Comparison of ENCODE assay signal across 8 cellular contexts in the genomic region with DNA sequence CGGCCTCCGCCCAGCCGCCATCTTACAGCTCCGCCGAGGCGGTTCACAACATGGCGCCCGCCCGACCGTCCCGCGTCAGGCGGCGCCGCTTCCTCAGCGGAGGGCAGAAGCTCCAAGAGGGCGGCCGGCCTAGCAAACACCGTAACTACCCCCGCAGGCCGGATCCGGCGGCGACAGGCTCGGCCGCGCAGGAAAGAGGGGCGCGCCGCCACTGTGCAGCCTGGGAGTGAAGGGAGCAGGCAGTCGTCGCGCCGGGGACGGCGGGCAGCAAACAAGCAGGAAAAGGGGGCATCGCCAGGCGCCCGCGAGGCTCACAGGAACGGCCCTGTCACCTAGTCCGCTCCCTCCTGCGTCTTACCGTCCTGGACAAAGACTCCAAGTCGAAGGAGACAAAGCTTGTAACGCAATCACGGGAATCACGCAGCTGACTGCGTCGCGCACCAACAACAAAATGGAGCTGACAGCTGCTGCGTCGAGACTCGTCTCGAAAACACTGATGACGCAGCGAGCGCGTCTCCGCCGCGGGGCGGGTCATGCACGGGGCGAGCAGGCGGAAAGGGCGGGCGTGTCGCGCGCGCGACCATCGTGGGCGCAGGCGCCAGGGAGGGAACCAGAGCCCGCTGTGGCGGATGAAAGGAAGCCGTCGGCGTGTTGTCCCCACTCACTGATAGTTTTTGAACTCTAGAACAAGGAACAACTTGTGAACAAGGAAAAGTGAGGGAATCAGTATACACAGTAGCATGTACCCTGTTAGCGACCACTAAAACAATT. TPM values are rescaled to one million over a fixed set of nuclear protein-coding genes. Genes with fewer than 3 reads are reported as not detected.
A peak's percentile ranks its signal among the peaks of the same experiment; 100 is the strongest.
DNase-seq lines count a peak whose midpoint lies in the region; ATAC-seq, FAIRE-seq and TF ChIP-seq lines count a peak whose summit lies in the region.

A gene (minus strand): TSS at position 453 of the 771 bp plus-strand sequence. CDS start 2,796 bp downstream, outside the sequence.

- H3K36me3 ChIP-seq in bronchial epithelial cell (ENCODE audit: control insufficient read depth, insufficient read depth, low read length) (peaks cover 6% of the 10 kb centered on the region), smooth muscle cell (ENCODE audit: low read depth) (peaks cover 10% of the 10 kb centered on the region)

- FAIRE-seq in bronchial epithelial cell (lab: Jason Lieb, UNC) = no peak

- H3K36me3 Mint-ChIP-seq in WTC11 = peaks cover 22% of the 10 kb centered on the region

- H3K9ac ChIP-seq in smooth muscle cell (ENCODE audit: low read depth) = peak within 1 kb of the TSS; percentile 100

- H3K27ac Mint-ChIP-seq in WTC11 = peak within 1 kb of the TSS; percentile 99

- peak; percentile 89 for ATAC-seq in GM19023 (IDR thresholded peaks at IDR 0.05; ENCODE audit: unreplicated experiment)
- peak; percentile 92 for ATAC-seq in HG03196 (IDR thresholded peaks at IDR 0.05; ENCODE audit: unreplicated experiment)
- peak; percentile 72 for ATAC-seq in WTC11

- peak within 1 kb of the TSS; percentile 100 for H3K27ac ChIP-seq in smooth muscle cell (ENCODE audit: low read depth)

- no peaks in the 10 kb centered on the region for H3K27me3 Mint-ChIP-seq in WTC11 (ENCODE audit: low read depth)

- H3K4me1 ChIP-seq in smooth muscle cell (ENCODE audit: low read depth) = peaks cover 30% of the 10 kb centered on the region

- H3K9me3 Mint-ChIP-seq in WTC11 = no peaks in the 10 kb centered on the region

- H3F3A ChIP-seq in smooth muscle cell (ENCODE audit: low read depth) = peaks cover 8% of the 10 kb centered on the region

- H3K4me3 ChIP-seq in bronchial epithelial cell (ENCODE audit: low read depth, low read length) (peak within 1 kb of the TSS; percentile 79), smooth muscle cell (peak within 1 kb of the TSS; percentile 99)

- H3K4me1 Mint-ChIP-seq in WTC11 = peaks cover 24% of the 10 kb centered on the region

- H3K4me2 ChIP-seq in smooth muscle cell = peak within 1 kb of the TSS; percentile 90

- H3K4me3 Mint-ChIP-seq in WTC11 = peak within 1 kb of the TSS; percentile 97

- 1% methylated on average over 72 of the region's 82 CpGs for WGBS in smooth muscle cell (ENCODE audit: low lambda C conversion rate)

- DNase-seq in AG08395 (ENCODE audit: low spot score) (peak; percentile 95), NCI-H226 (peak; percentile 78), WTC11 (ENCODE audit: low spot score) (peak; percentile 88), bronchial epithelial cell (ENCODE audit: low read depth) (peak; percentile 85), iPS-NIHi7 (ENCODE audit: extremely low spot score) (peak; percentile 90), smooth muscle cell (lab: John Stamatoyannopoulos, UW; ENCODE audit: unreplicated experiment) (peak; percentile 74)

- peaks cover 43% of the 10 kb centered on the region for H4K20me1 ChIP-seq in smooth muscle cell (ENCODE audit: low read depth)

- H2AFZ ChIP-seq in smooth muscle cell (ENCODE audit: low read depth) = peak within 1 kb of the TSS; percentile 92

- CTCF ChIA-PET in WTC11 (lab: Charles Lee) = interaction anchor here (0.5 to 2.4 kb wide), 7 partner anchors 12 to 884 kb away, joined by 3 to 13 read pairs (median 6); a partner anchor contains a TSS

- H3K27me3 ChIP-seq in bronchial epithelial cell (ENCODE audit: control insufficient read depth, insufficient read depth, low read length) (no peaks in the 10 kb centered on the region), smooth muscle cell (ENCODE audit: low read depth) (no peaks in the 10 kb centered on the region)

- H3K9me3 ChIP-seq in smooth muscle cell (replicated peaks; ENCODE audit: low read depth) = no peaks in the 10 kb centered on the region

- POLR2A ChIA-PET in WTC11 (lab: Charles Lee) = interaction anchor here (0.6 to 2.8 kb wide), 11 partner anchors 15 to 294 kb away, joined by 3 to 21 read pairs (median 5); a partner anchor contains a TSS

- no peak for TF ChIP-seq CTCF in WTC11 (IDR thresholded peaks at IDR 0.05)
- TF ChIP-seq CTCF in bronchial epithelial cell (IDR thresholded peaks at IDR 0.05; ENCODE audit: insufficient read depth, low read length, severe bottlenecking) = no peak
- no peak for TF ChIP-seq CTCF in smooth muscle cell (IDR thresholded peaks at IDR 0.05; ENCODE audit: borderline replicate concordance, insufficient read depth, poor library complexity, severe bottlenecking)

- peaks cover 49% of the 10 kb centered on the region for H3K79me2 ChIP-seq in smooth muscle cell (ENCODE audit: low read depth)

TF ChIP-seq in WTC11, 78 proteins besides CTCF, POLR2A, EP300 and RAD21 (continues in another document):
- TF ChIP-seq, protein P1, sequence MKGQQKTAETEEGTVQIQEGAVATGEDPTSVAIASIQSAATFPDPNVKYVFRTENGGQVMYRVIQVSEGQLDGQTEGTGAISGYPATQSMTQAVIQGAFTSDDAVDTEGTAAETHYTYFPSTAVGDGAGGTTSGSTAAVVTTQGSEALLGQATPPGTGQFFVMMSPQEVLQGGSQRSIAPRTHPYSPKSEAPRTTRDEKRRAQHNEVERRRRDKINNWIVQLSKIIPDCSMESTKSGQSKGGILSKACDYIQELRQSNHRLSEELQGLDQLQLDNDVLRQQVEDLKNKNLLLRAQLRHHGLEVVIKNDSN (CRISPR knock-in tag; IDR thresholded peaks at IDR 0.05) = peak; percentile 58
- TF ChIP-seq FOXP1 (CRISPR knock-in tag; IDR thresholded peaks at IDR 0.05; ENCODE audit: borderline replicate concordance) (peak; percentile 92), CBFB (CRISPR knock-in tag; IDR thresholded peaks at IDR 0.05; ENCODE audit: low read depth) (0 out of 2 replicates have a peak, but pooled peaks have one; percentile 74), SP1 (CRISPR knock-in tag; conservative IDR thresholded peaks at IDR 0.05) (peak; percentile 67), ZNF138 (CRISPR knock-in tag; conservative IDR thresholded peaks at IDR 0.05) (peak; percentile 95), TEAD4 (CRISPR knock-in tag; IDR thresholded peaks at IDR 0.05) (peak; percentile 63; the same call in 1 of the 2 replicates), ZNF317 (CRISPR knock-in tag; IDR thresholded peaks at IDR 0.05; ENCODE audit: borderline replicate concordance, low read depth) (no peak), RELA (CRISPR knock-in tag; IDR thresholded peaks at IDR 0.05; ENCODE audit: borderline replicate concordance) (peak; percentile 62), ESRRA (CRISPR knock-in tag; IDR thresholded peaks at IDR 0.05; ENCODE audit: borderline replicate concordance) (no peak; the same call in 1 of the 2 replicates), ZNF423 (CRISPR knock-in tag; IDR thresholded peaks at IDR 0.05) (no peak)
- TF ChIP-seq, protein P2, sequence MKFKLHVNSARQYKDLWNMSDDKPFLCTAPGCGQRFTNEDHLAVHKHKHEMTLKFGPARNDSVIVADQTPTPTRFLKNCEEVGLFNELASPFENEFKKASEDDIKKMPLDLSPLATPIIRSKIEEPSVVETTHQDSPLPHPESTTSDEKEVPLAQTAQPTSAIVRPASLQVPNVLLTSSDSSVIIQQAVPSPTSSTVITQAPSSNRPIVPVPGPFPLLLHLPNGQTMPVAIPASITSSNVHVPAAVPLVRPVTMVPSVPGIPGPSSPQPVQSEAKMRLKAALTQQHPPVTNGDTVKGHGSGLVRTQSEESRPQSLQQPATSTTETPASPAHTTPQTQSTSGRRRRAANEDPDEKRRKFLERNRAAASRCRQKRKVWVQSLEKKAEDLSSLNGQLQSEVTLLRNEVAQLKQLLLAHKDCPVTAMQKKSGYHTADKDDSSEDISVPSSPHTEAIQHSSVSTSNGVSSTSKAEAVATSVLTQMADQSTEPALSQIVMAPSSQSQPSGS (CRISPR knock-in tag; IDR thresholded peaks at IDR 0.05; ENCODE audit: borderline replicate concordance, low read depth) = no peak
- TF ChIP-seq, protein P3, sequence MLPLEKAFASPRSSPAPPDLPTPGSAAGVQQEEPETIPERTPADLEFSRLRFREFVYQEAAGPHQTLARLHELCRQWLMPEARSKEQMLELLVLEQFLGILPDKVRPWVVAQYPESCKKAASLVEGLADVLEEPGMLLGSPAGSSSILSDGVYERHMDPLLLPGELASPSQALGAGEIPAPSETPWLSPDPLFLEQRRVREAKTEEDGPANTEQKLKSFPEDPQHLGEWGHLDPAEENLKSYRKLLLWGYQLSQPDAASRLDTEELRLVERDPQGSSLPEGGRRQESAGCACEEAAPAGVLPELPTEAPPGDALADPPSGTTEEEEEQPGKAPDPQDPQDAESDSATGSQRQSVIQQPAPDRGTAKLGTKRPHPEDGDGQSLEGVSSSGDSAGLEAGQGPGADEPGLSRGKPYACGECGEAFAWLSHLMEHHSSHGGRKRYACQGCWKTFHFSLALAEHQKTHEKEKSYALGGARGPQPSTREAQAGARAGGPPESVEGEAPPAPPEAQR (CRISPR knock-in tag; IDR thresholded peaks at IDR 0.05) = 0 out of 2 replicates have a peak, but pooled peaks have one; percentile 22
- TF ChIP-seq, protein P4, sequence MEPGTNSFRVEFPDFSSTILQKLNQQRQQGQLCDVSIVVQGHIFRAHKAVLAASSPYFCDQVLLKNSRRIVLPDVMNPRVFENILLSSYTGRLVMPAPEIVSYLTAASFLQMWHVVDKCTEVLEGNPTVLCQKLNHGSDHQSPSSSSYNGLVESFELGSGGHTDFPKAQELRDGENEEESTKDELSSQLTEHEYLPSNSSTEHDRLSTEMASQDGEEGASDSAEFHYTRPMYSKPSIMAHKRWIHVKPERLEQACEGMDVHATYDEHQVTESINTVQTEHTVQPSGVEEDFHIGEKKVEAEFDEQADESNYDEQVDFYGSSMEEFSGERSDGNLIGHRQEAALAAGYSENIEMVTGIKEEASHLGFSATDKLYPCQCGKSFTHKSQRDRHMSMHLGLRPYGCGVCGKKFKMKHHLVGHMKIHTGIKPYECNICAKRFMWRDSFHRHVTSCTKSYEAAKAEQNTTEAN (CRISPR knock-in tag; IDR thresholded peaks at IDR 0.05) = peak; percentile 77; the same call in 1 of the 2 replicates
- TF ChIP-seq, protein P5, sequence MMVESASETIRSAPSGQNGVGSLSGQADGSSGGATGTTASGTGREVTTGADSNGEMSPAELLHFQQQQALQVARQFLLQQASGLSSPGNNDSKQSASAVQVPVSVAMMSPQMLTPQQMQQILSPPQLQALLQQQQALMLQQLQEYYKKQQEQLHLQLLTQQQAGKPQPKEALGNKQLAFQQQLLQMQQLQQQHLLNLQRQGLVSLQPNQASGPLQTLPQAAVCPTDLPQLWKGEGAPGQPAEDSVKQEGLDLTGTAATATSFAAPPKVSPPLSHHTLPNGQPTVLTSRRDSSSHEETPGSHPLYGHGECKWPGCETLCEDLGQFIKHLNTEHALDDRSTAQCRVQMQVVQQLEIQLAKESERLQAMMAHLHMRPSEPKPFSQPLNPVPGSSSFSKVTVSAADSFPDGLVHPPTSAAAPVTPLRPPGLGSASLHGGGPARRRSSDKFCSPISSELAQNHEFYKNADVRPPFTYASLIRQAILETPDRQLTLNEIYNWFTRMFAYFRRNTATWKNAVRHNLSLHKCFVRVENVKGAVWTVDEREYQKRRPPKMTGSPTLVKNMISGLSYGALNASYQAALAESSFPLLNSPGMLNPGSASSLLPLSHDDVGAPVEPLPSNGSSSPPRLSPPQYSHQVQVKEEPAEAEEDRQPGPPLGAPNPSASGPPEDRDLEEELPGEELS (CRISPR knock-in tag; IDR thresholded peaks at IDR 0.05) = peak; percentile 68

RNA-seq across cellular contexts. Expression of the gene that starts here (rescaled TPM):
- total RNA-seq in WTC11 (2021) (25.5 to 29.5 TPM (median 25.7 TPM) in 3 replicates), bronchial epithelial cell (84.1 and 96.1 TPM in 2 replicates), smooth muscle cell (87.8 and 106 TPM in 2 replicates)
- polyA plus RNA-seq in smooth muscle cell = 25.7 and 32.4 TPM in 2 replicates

Comparison
In these comparisons a context has a peak if more than half of its experiments do, and no peak if none do; other contexts are left out.
1. Peak in every context shown above with its lines: DNase-seq, ATAC-seq, H3K4me3 ChIP-seq and H3K27ac ChIP-seq.